In the genomic region with DNA sequence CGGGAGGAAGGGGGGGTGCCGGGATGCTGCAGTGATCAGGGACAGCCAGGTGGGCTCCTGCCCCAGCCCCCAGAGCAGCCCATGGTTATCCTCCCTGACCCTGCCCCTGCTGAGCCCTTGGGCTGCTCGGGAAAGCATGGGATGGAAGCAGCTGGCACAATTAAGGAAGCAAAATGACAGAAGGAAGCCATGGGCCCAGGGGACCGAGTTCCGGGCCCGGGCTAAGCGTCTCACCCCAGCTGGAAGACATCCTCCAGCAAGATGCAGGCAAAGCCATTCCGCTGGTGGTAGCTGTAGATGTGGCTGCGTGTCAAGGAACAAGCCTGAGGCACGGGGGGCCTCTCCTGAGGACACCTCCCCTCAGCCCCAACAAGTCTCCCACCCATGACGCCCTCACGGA, we compare ENCODE assay signal across 24 cellular contexts. TPM values are rescaled to one million over a fixed set of nuclear protein-coding genes. Genes with fewer than 3 reads are reported as not detected.
"Had no signal": no experiment of that assay in that cellular context is flagged by ENCODE, and none has a peak within 500 bp of the region (broad histone marks: within the 10 kb centered on the region; RNA-seq: fewer than 3 reads in every experiment).

No MANE protein-coding gene starts in this region.

- H3K9me3 ChIP-seq: body of pancreas, lower lobe of right lung, tibial nerve, vagina had no signal

- H3K27me3 ChIP-seq: body of pancreas, vagina had no signal

- H3K9me3 Mint-ChIP-seq: activated CD4-positive, alpha-beta T cell treated with anti-CD3 and anti-CD28 coated beads, Interleukin-2, amount 10 ng/mL, durations not matched to agents 24 days and 14 days; activated CD8-positive, alpha-beta T cell treated with anti-CD3 and anti-CD28 coated beads for 36 hours; activated naive CD4-positive, alpha-beta T cell treated with anti-CD3 and anti-CD28 coated beads for 36 hours; activated T-helper 2 cell treated with anti-CD3 and anti-CD28 coated beads, Interferon-gamma antibody, Interleukin-2, Interleukin-4, amounts not matched to agents 10 μg/mL and 5 μg/mL and 100 μg/mL, durations not matched to agents 14 hours and 24 hours and 36 hours; mesothelial cell of epicardium; nephron had no signal

- ATAC-seq: activated CD8-positive, alpha-beta T cell treated with anti-CD3 and anti-CD28 coated beads for 36 hours; body of pancreas; foreskin keratinocyte; lower lobe of right lung; stimulated activated naive CD8-positive, alpha-beta T cell treated with anti-CD3 and anti-CD28 coated beads, Interleukin-15, Interleukin-2, amounts not matched to agents 100 U/mL and 50 U/mL, for 24 hours had no signal

- H3K4me3 ChIP-seq: body of pancreas, lower lobe of right lung, tibial nerve had no signal

- H3K27ac Mint-ChIP-seq: activated CD4-positive, alpha-beta T cell treated with anti-CD3 and anti-CD28 coated beads, Interleukin-2, amount 10 ng/mL, durations not matched to agents 24 days and 14 days; activated CD8-positive, alpha-beta T cell treated with anti-CD3 and anti-CD28 coated beads for 36 hours; activated naive CD4-positive, alpha-beta T cell treated with anti-CD3 and anti-CD28 coated beads for 36 hours; activated T-helper 2 cell treated with anti-CD3 and anti-CD28 coated beads, Interferon-gamma antibody, Interleukin-2, Interleukin-4, amounts not matched to agents 10 μg/mL and 5 μg/mL and 100 μg/mL, durations not matched to agents 14 hours and 24 hours and 36 hours; mesothelial cell of epicardium; nephron had no signal

- H3K36me3 ChIP-seq: lower lobe of right lung, tibial nerve, vagina had no signal

- H3K4me3 Mint-ChIP-seq: activated CD4-positive, alpha-beta T cell treated with anti-CD3 and anti-CD28 coated beads, Interleukin-2, amount 10 ng/mL, durations not matched to agents 24 days and 14 days; activated CD8-positive, alpha-beta T cell treated with anti-CD3 and anti-CD28 coated beads for 36 hours; activated naive CD4-positive, alpha-beta T cell treated with anti-CD3 and anti-CD28 coated beads for 36 hours; mesothelial cell of epicardium; nephron had no signal

- H3K36me3 Mint-ChIP-seq: mesothelial cell of epicardium had no signal

- H3K27ac ChIP-seq: body of pancreas, foreskin keratinocyte, lower lobe of right lung, tibial nerve, vagina had no signal

- DNase-seq: activated CD4-positive, alpha-beta T cell treated with anti-CD3 and anti-CD28 coated beads, Interleukin-2, amount 10 ng/mL, durations not matched to agents 24 days and 14 days; activated CD4-positive, CD25-positive, alpha-beta regulatory T cell; activated CD8-positive, alpha-beta T cell treated with anti-CD3 and anti-CD28 coated beads for 36 hours; activated naive CD4-positive, alpha-beta T cell treated with anti-CD3 and anti-CD28 coated beads for 36 hours; activated T-cell treated with anti-CD3 and anti-CD28 coated beads, Interleukin-2, amount 50 U/mL, for 1 hour; body of pancreas; caudate nucleus; foreskin keratinocyte; hippocampal formation; lower lobe of right lung; occipital lobe; retina; stimulated activated CD4-positive, alpha-beta T cell treated with anti-CD3 and anti-CD28 coated beads, Interleukin-12 subunit alpha, Interleukin-12 subunit beta, amount 100 ng/mL, for 4 hours; stimulated activated CD4-positive, alpha-beta T cell treated with anti-CD3 and anti-CD28 coated beads, Interleukin-2, amount 100 ng/mL, for 24 hours; stimulated activated naive CD8-positive, alpha-beta T cell treated with anti-CD3 and anti-CD28 coated beads, Interleukin-15, Interleukin-2, amounts not matched to agents 100 U/mL and 50 U/mL, for 24 hours; substantia nigra; T-helper 1 cell; T-helper 9 cell had no signal

RNA-seq across cellular contexts. Expression of gene ATG9B, which starts 1.1 kb away (rescaled TPM):
- total RNA-seq: body of pancreas, posterior vena cava, tibial nerve had no signal
